In the genomic region with DNA sequence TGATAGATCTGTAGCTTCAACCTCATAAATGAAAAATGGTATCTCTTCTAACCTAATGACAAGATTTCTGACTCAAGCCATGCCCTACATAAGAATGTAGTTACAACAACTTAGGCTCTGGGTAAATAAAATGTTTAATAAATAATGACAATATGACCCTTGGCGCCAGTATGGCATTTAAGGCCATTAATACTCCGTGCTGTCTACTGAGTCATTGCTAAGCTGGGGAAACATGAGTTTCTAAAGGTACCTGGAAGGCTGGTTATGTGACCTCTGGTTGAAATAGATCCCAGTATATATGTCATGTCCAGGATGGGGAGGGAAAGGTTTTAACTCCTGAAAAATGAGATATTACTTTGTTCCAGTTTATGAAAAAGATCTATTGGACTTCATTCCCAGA, we compare ENCODE assay signal across 29 cellular contexts.
"Had no signal": no experiment of that assay in that cellular context is flagged by ENCODE, and none has a peak within 500 bp of the region (broad histone marks: within the 10 kb centered on the region; RNA-seq: fewer than 3 reads in every experiment).

No MANE protein-coding gene starts in this region.

- H3K36me3 Mint-ChIP-seq: mesothelial cell of epicardium; naive thymus-derived CD4-positive, alpha-beta T cell; neural progenitor cell had no signal

- ATAC-seq: left lobe of liver; naive thymus-derived CD4-positive, alpha-beta T cell; sciatic nerve; stimulated activated naive CD8-positive, alpha-beta T cell treated with anti-CD3 and anti-CD28 coated beads, Interleukin-15, amount 100 ng/mL, for 72 hours had no signal

- H3K4me1 Mint-ChIP-seq: stimulated activated naive CD8-positive, alpha-beta T cell treated with anti-CD3 and anti-CD28 coated beads, Interleukin-15, amount 100 ng/mL, for 72 hours had no signal

- H3K27ac Mint-ChIP-seq: mesothelial cell of epicardium; naive thymus-derived CD4-positive, alpha-beta T cell; nephron; neural progenitor cell; progenitor cell of endocrine pancreas; stimulated activated naive CD8-positive, alpha-beta T cell treated with anti-CD3 and anti-CD28 coated beads, Interleukin-15, amount 100 ng/mL, for 72 hours had no signal

- H3K27ac ChIP-seq: colonic mucosa, neural progenitor cell, parathyroid adenoma, right atrium auricular region, suprapubic skin, transverse colon, vagina had no signal

- DNase-seq: colonic mucosa; dermis blood vessel endothelial cell; effector memory CD4-positive, alpha-beta T cell; erythroblast; hypothalamus; mesenchymal stem cell; naive thymus-derived CD4-positive, alpha-beta T cell; stimulated activated CD4-positive, alpha-beta T cell treated with anti-CD3 and anti-CD28 coated beads, Interleukin-12 subunit alpha, Interleukin-12 subunit beta, amount 100 ng/mL, for 4 hours; stimulated activated CD4-positive, alpha-beta T cell treated with anti-CD3 and anti-CD28 coated beads, Interleukin-1b, Interleukin-23, amount 100 ng/mL, for 48 hours; stimulated activated CD4-positive, alpha-beta T cell treated with anti-CD3 and anti-CD28 coated beads, Interleukin-4, amount 100 ng/mL, for 1 hour; stimulated activated CD8-positive, alpha-beta memory T cell treated with anti-CD3 and anti-CD28 coated beads, Interleukin-4, amount 100 ng/mL, for 48 hours; stimulated activated naive CD4-positive, alpha-beta T cell; stimulated activated naive CD8-positive, alpha-beta T cell treated with anti-CD3 and anti-CD28 coated beads, Interleukin-15, amount 100 ng/mL, for 72 hours; transverse colon had no signal

- H3K4me1 ChIP-seq: colonic mucosa, right atrium auricular region, suprapubic skin, vagina had no signal

- H3K79me2 ChIP-seq: parathyroid adenoma had no signal

- H3K36me3 ChIP-seq: colonic mucosa, neural progenitor cell, right atrium auricular region, suprapubic skin, transverse colon, vagina had no signal

- H2AFZ ChIP-seq: neural progenitor cell, parathyroid adenoma had no signal

- H3K9me3 Mint-ChIP-seq: mesothelial cell of epicardium; nephron; neural progenitor cell; stimulated activated naive CD8-positive, alpha-beta T cell treated with anti-CD3 and anti-CD28 coated beads, Interleukin-15, amount 100 ng/mL, for 72 hours had no signal

- H3K9me3 ChIP-seq: colonic mucosa, right atrium auricular region, suprapubic skin, transverse colon, vagina had no signal

- H3K4me2 ChIP-seq: neural progenitor cell, smooth muscle cell had no signal

- H3K27me3 Mint-ChIP-seq: progenitor cell of endocrine pancreas; stimulated activated naive CD8-positive, alpha-beta T cell treated with anti-CD3 and anti-CD28 coated beads, Interleukin-15, amount 100 ng/mL, for 72 hours had no signal

- H3K27me3 ChIP-seq: colonic mucosa, neural progenitor cell, right atrium auricular region, suprapubic skin, transverse colon, vagina had no signal

- FAIRE-seq: endothelial cell of umbilical vein, frontal cortex, keratinocyte had no signal

- H3K4me3 ChIP-seq: colonic mucosa, lung, neural progenitor cell, right atrium auricular region, smooth muscle cell, suprapubic skin, transverse colon, vagina had no signal

- H3K9ac ChIP-seq: neural progenitor cell, parathyroid adenoma had no signal

- H3K4me3 Mint-ChIP-seq: mesothelial cell of epicardium; naive thymus-derived CD4-positive, alpha-beta T cell; nephron; neural progenitor cell; stimulated activated naive CD8-positive, alpha-beta T cell treated with anti-CD3 and anti-CD28 coated beads, Interleukin-15, amount 100 ng/mL, for 72 hours had no signal
